ENCODE assay signal across 1 cellular context in the genomic region with DNA sequence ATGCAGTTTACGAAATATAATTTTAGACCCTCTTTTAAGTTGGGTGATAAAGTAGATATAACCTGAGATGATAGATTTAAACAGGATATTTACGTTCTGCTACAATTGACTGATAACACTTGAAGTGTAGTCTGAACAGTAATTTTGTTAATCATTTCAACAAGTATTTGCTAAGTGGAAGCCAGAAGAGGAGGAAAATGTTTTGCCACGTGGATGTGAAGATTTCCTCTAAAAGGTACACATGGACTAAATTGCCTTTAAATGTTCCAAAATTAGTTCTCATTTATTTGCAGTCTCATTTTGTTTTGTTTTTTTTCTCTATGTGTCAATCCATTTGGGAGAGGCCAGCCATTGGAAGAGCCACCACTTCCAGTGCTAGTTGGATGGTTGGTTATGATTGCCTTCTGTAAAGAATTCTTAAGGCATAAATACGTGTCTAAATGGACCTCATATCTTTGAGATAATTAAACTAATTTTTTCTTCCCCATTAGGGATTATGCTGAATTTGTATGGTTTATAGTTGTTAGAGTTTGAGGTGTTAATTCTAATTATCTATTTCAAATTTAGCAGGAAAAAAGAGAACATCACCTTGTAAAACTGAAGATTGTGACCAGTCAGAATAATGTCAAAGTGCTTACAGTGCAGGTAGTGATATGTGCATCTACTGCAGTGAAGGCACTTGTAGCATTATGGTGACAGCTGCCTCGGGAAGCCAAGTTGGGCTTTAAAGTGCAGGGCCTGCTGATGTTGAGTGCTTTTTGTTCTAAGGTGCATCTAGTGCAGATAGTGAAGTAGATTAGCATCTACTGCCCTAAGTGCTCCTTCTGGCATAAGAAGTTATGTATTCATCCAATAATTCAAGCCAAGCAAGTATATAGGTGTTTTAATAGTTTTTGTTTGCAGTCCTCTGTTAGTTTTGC.
A peak's percentile ranks its signal among the peaks of the same experiment; 100 is the strongest.
TF ChIP-seq lines count a peak whose summit lies in the region.

No MANE protein-coding gene starts in this region.

TF ChIP-seq in H1, 55 proteins besides CTCF, POLR2A, EP300 and RAD21:
- TF ChIP-seq POLR2AphosphoS5 (IDR thresholded peaks at IDR 0.05; ENCODE audit: low read depth, low read length) (peak; percentile 76), BACH1 (IDR thresholded peaks at IDR 0.05; ENCODE audit: low read length) (no peak)
- TF ChIP-seq, protein P1, sequence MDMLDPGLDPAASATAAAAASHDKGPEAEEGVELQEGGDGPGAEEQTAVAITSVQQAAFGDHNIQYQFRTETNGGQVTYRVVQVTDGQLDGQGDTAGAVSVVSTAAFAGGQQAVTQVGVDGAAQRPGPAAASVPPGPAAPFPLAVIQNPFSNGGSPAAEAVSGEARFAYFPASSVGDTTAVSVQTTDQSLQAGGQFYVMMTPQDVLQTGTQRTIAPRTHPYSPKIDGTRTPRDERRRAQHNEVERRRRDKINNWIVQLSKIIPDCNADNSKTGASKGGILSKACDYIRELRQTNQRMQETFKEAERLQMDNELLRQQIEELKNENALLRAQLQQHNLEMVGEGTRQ (IDR thresholded peaks at IDR 0.05; ENCODE audit: low read length) = no peak
- TF ChIP-seq, protein P2, sequence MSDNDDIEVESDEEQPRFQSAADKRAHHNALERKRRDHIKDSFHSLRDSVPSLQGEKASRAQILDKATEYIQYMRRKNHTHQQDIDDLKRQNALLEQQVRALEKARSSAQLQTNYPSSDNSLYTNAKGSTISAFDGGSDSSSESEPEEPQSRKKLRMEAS (IDR thresholded peaks at IDR 0.05) = no peak
